ENCODE assay signal across 11 cellular contexts in genomic region chr10:6247041-6247712, GRCh38. TPM values are rescaled to one million over a fixed set of nuclear protein-coding genes. Genes with fewer than 3 reads are reported as not detected.
A peak's percentile ranks its signal among the peaks of the same experiment; 100 is the strongest.
DNase-seq lines count a peak whose midpoint lies in the region; ATAC-seq and TF ChIP-seq lines count a peak whose summit lies in the region.
"Had no signal": no experiment of that assay in that cellular context is flagged by ENCODE, and none has a peak within 500 bp of the region (broad histone marks: within the 10 kb centered on the region; RNA-seq: fewer than 3 reads in every experiment).

No MANE protein-coding gene starts in this region.

- no peak overlapping the region for H3K4me3 ChIP-seq in stomach

- H2BK120ac ChIP-seq in H9 (ENCODE audit: low read depth, low read length, poor library complexity, severe bottlenecking): no peak overlapping the region

- H3K9me3 ChIP-seq in H9 (ENCODE audit: control insufficient read depth, low read depth, low read length) (no peaks in the 10 kb centered on the region), stomach (no peaks in the 10 kb centered on the region)

- H3K27ac ChIP-seq in H9 (ENCODE audit: insufficient read length, low read depth, low read length) (no peak overlapping the region), stomach (peak overlapping the region in 1 of 5 donors; percentile 25)

- ATAC-seq in HG02938 (IDR thresholded peaks at IDR 0.05; ENCODE audit: unreplicated experiment): no peak

- no peak for TF ChIP-seq POLR2A in stomach (IDR thresholded peaks at IDR 0.05)

- H3K4me3 Mint-ChIP-seq in H9 (no peak overlapping the region), endothelial cell (ENCODE audit: unreplicated experiment) (no peak overlapping the region)
- H3K4me3 Mint-ChIP-seq: activated naive CD4-positive, alpha-beta T cell treated with anti-CD3 and anti-CD28 coated beads, Interleukin-2, amount 10 ng/mL, durations not matched to agents 7 days and 5 days had no signal

- intact Hi-C loops in stomach (cut with DNase I; ENCODE audit: low total_unique reads): no loop called here

- H3K4me1 Mint-ChIP-seq in H9 (peaks cover 0 to 2% of the 10 kb centered on the region in 2 experiments; a peak in 1 of 4 replicates), endothelial cell (ENCODE audit: unreplicated experiment) (peaks cover 28% of the 10 kb centered on the region)

- H4K91ac ChIP-seq in H9 (ENCODE audit: insufficient read length, low read depth, low read length): no peak overlapping the region

- H3K27me3 ChIP-seq in H9 (ENCODE audit: insufficient read depth, low read length): no peaks in the 10 kb centered on the region
- H3K27me3 ChIP-seq in stomach: no peaks in the 10 kb centered on the region

- H3K4me2 ChIP-seq in H9 (ENCODE audit: insufficient read depth, insufficient read length, low read length): no peak overlapping the region

- H4K20me1 ChIP-seq in H9 (ENCODE audit: control insufficient read depth, insufficient read depth, insufficient read length): no peaks in the 10 kb centered on the region

- H2AK5ac ChIP-seq in H9 (ENCODE audit: insufficient read length, low read length): no peak overlapping the region

- no peak overlapping the region for H2BK20ac ChIP-seq in H9 (ENCODE audit: low read depth, low read length, poor library complexity, severe bottlenecking)

- H3K27me3 Mint-ChIP-seq in H9 (ENCODE audit: low read depth) (no peaks in the 10 kb centered on the region), endothelial cell (ENCODE audit: unreplicated experiment) (no peaks in the 10 kb centered on the region)
- H3K27me3 Mint-ChIP-seq: activated naive CD4-positive, alpha-beta T cell treated with anti-CD3 and anti-CD28 coated beads, Interleukin-2, amount 10 ng/mL, durations not matched to agents 7 days and 5 days had no signal

- H3K4me1 ChIP-seq in H9 (ENCODE audit: insufficient read depth, low read length) (no peaks in the 10 kb centered on the region), stomach (peaks cover 0 to 10% (median 2%) of the 10 kb centered on the region in 4 donors)

- no peak overlapping the region for H2BK5ac ChIP-seq in H9 (ENCODE audit: insufficient read length, low read length)

- no peaks in the 10 kb centered on the region for H3K9me3 Mint-ChIP-seq in H9
- H3K9me3 Mint-ChIP-seq in endothelial cell (ENCODE audit: unreplicated experiment): no peaks in the 10 kb centered on the region
- H3K9me3 Mint-ChIP-seq: activated naive CD4-positive, alpha-beta T cell treated with anti-CD3 and anti-CD28 coated beads, Interleukin-2, amount 10 ng/mL, durations not matched to agents 7 days and 5 days had no signal

- no peak overlapping the region for H4K5ac ChIP-seq in H9 (ENCODE audit: insufficient read length, low read depth, low read length)

- TF ChIP-seq CTCF in H9 (conservative IDR thresholded peaks at IDR 0.05) (no peak), endothelial cell (IDR thresholded peaks at IDR 0.05; ENCODE audit: unreplicated experiment) (no peak), stomach (IDR thresholded peaks at IDR 0.05) (no peak)

- H3K14ac ChIP-seq in H9 (ENCODE audit: insufficient read depth, low read length): no peak overlapping the region

- H3K23me2 ChIP-seq in H9 (ENCODE audit: insufficient read length, low read depth, low read length, poor library complexity, severe bottlenecking): no peaks in the 10 kb centered on the region

- H3K27ac Mint-ChIP-seq in H9 (peak overlapping the region in 2 of 3 experiments; percentile 21 to 57; a peak in 3 of 7 replicates), endothelial cell (ENCODE audit: unreplicated experiment) (peak overlapping the region; percentile 55)
- H3K27ac Mint-ChIP-seq: activated naive CD4-positive, alpha-beta T cell treated with anti-CD3 and anti-CD28 coated beads, Interleukin-2, amount 10 ng/mL, durations not matched to agents 7 days and 5 days had no signal

- DNase-seq in H9 (no peak), endothelial cell (ENCODE audit: low spot score) (no peak), left kidney (ENCODE audit: low read depth, low spot score) (peak; percentile 61), putamen (ENCODE audit: low spot score) (peak; percentile 87), NCI-H1417 treated with DMSO at 0.1 percent for 48 hours (lab: John Stamatoyannopoulos, UW) (no peak), DMS153 treated with DMSO at 0.1 percent for 48 hours (lab: John Stamatoyannopoulos, UW; ENCODE audit: unreplicated experiment) (no peak), stomach (no peak)
- DNase-seq: activated naive CD4-positive, alpha-beta T cell treated with anti-CD3 and anti-CD28 coated beads, Interleukin-2, amount 10 ng/mL, durations not matched to agents 7 days and 5 days; NCI-H187; NCI-H82 had no signal

- TF ChIP-seq EP300 in stomach (IDR thresholded peaks at IDR 0.05): no peak

- H3K18ac ChIP-seq in H9 (ENCODE audit: insufficient read length, low read depth, low read length): no peak overlapping the region

- H3T11ph ChIP-seq in H9 (ENCODE audit: low read length): no peak overlapping the region

- peaks cover 0 to 7% (median 0%) of the 10 kb centered on the region in 4 donors for H3K36me3 ChIP-seq in stomach

- no peaks in the 10 kb centered on the region for H3K79me1 ChIP-seq in H9 (ENCODE audit: insufficient read depth, low read depth, low read length, poor library complexity, severe bottlenecking)

- no CpG with 5 or more reads among the region's 11 CpGs for WGBS in H9 (ENCODE audit: extremely low coverage, insufficient read length, low lambda C conversion rate)
- 69 to 82% (median 79%) methylated on average over 11 of the region's 11 CpGs for WGBS in stomach, 5 donors

- H3K79me2 ChIP-seq in H9 (ENCODE audit: insufficient read depth, low read length): no peaks in the 10 kb centered on the region

- no peak overlapping the region for H2BK12ac ChIP-seq in H9 (ENCODE audit: insufficient read length, low read depth, low read length)

- H2AFZ ChIP-seq in H9 (ENCODE audit: low read length): no peak overlapping the region

- H2BK15ac ChIP-seq in H9 (ENCODE audit: low read depth, low read length): no peak overlapping the region

- no peaks in the 10 kb centered on the region for H3K36me3 Mint-ChIP-seq in H9 (ENCODE audit: insufficient read depth in 1 of 3, low read depth in 3 of 3)
- H3K36me3 Mint-ChIP-seq in endothelial cell (ENCODE audit: low read depth, unreplicated experiment): no peaks in the 10 kb centered on the region

- H3K23ac ChIP-seq in H9 (ENCODE audit: insufficient read length, low read depth, low read length): no peak overlapping the region

- H3K56ac ChIP-seq in H9 (ENCODE audit: insufficient read length, low read depth, low read length): no peak overlapping the region

- H3K4ac ChIP-seq in H9 (ENCODE audit: low read depth, low read length): no peak overlapping the region

- no peak overlapping the region for H3K9ac ChIP-seq in H9 (ENCODE audit: extremely low read depth, insufficient read length, low read length)

- no peak overlapping the region for H4K8ac ChIP-seq in H9 (replicated peaks; ENCODE audit: insufficient read length, low read depth, low read length)

RNA-seq across cellular contexts. Expression of gene PFKFB3, which starts 44.4 kb away (rescaled TPM):
- total RNA-seq in H9 (2021): 33.9 and 36.8 TPM in 2 replicates
- total RNA-seq in endothelial cell (ENCODE audit: unreplicated experiment): 32.3 TPM
- total RNA-seq in stomach: 100 to 1,000 TPM in 1 of 5 donors, 10 to 100 TPM in 4; 18.0 to 199 (median 41.5) TPM
- 10 to 100 TPM; 17.7 to 48.3 (median 26.6) TPM for polyA plus RNA-seq in stomach

Comparison
In these comparisons a context has a peak if more than half of its experiments do, and no peak if none do; other contexts are left out.
1. DNase-seq: peak in left kidney (single experiment) and putamen (single experiment); none in H9 (single experiment), endothelial cell (single experiment), NCI-H1417 treated with DMSO at 0.1 percent for 48 hours (single experiment), DMS153 treated with DMSO at 0.1 percent for 48 hours (single experiment) and stomach (single experiment).